In genomic region chr15:49032601-49033145, GRCh38 we compare ENCODE assay signal across 15 cellular contexts. TPM values are rescaled to one million over a fixed set of nuclear protein-coding genes. Genes with fewer than 3 reads are reported as not detected.
DNase-seq lines count a peak whose midpoint lies in the region; TF ChIP-seq lines count a peak whose summit lies in the region.
"Had no signal": no experiment of that assay in that cellular context is flagged by ENCODE, and none has a peak within 500 bp of the region (broad histone marks: within the 10 kb centered on the region; RNA-seq: fewer than 3 reads in every experiment).

No MANE protein-coding gene starts in this region.

- no peak overlapping the region for H2BK5ac ChIP-seq in mesendoderm (ENCODE audit: low read length)

- H3K9me3 Mint-ChIP-seq in activated T-helper 2 cell treated with anti-CD3 and anti-CD28 coated beads, Interferon-gamma antibody, Interleukin-2, Interleukin-4, amounts not matched to agents 10 μg/mL and 5 μg/mL and 100 μg/mL, durations not matched to agents 14 hours and 24 hours and 36 hours, result no peaks in the 10 kb centered on the region
- H3K9me3 Mint-ChIP-seq: CD4-positive, alpha-beta memory T cell; HFFc6; IgD-negative memory B cell had no signal

- no peak overlapping the region for H3K23ac ChIP-seq in mesendoderm (ENCODE audit: low read length)

- H3K4me2 ChIP-seq in parathyroid adenoma (ENCODE audit: low read length), result peak overlapping the region; percentile 22
- H3K4me2 ChIP-seq in mesendoderm (ENCODE audit: low read length), result no peak overlapping the region
- H3K4me2 ChIP-seq: A549 had no signal

- H3K36me3 ChIP-seq in HAP-1 (replicated peaks) (no peaks in the 10 kb centered on the region), parathyroid adenoma (ENCODE audit: control insufficient read depth, insufficient read depth, low read length) (no peaks in the 10 kb centered on the region), mesendoderm (ENCODE audit: control insufficient read depth, insufficient read depth, low read length) (no peaks in the 10 kb centered on the region)

- H2AFZ ChIP-seq in parathyroid adenoma, result no peak overlapping the region

- no peak overlapping the region for H3K18ac ChIP-seq in mesendoderm (ENCODE audit: low read length)

- no peak overlapping the region for H3K4me3 Mint-ChIP-seq in activated T-helper 2 cell treated with anti-CD3 and anti-CD28 coated beads, Interferon-gamma antibody, Interleukin-2, Interleukin-4, amounts not matched to agents 10 μg/mL and 5 μg/mL and 100 μg/mL, durations not matched to agents 14 hours and 24 hours and 36 hours (ENCODE audit: low read depth)
- H3K4me3 Mint-ChIP-seq: CD4-positive, alpha-beta memory T cell; HFFc6; IgD-negative memory B cell had no signal

- in situ Hi-C loops in HAP-1 (cut with MboI; ENCODE audit: low sequenced_read_pairs), result no loop called here

- no peak overlapping the region for H2BK120ac ChIP-seq in mesendoderm (ENCODE audit: low read depth, low read length)

- H3K27ac Mint-ChIP-seq in activated T-helper 2 cell treated with anti-CD3 and anti-CD28 coated beads, Interferon-gamma antibody, Interleukin-2, Interleukin-4, amounts not matched to agents 10 μg/mL and 5 μg/mL and 100 μg/mL, durations not matched to agents 14 hours and 24 hours and 36 hours, result peak overlapping the region; percentile 46
- H3K27ac Mint-ChIP-seq: HFFc6, IgD-negative memory B cell had no signal

- H3K4me1 Mint-ChIP-seq in activated T-helper 2 cell treated with anti-CD3 and anti-CD28 coated beads, Interferon-gamma antibody, Interleukin-2, Interleukin-4, amounts not matched to agents 10 μg/mL and 5 μg/mL and 100 μg/mL, durations not matched to agents 14 hours and 24 hours and 36 hours (ENCODE audit: low read depth), result peaks cover 17% of the 10 kb centered on the region

- no peak overlapping the region for H3K4ac ChIP-seq in mesendoderm (ENCODE audit: low read depth, low read length)

- peak; percentile 33 to 93 for DNase-seq in HAP-1 (ENCODE audit: low spot score in 2 of 2)
- DNase-seq in activated T-helper 2 cell treated with anti-CD3 and anti-CD28 coated beads, Interferon-gamma antibody, Interleukin-2, Interleukin-4, amounts not matched to agents 10 μg/mL and 5 μg/mL and 100 μg/mL, durations not matched to agents 14 hours and 24 hours and 36 hours (ENCODE audit: low spot score), result no peak
- DNase-seq in fibroblast of villous mesenchyme (ENCODE audit: low read depth), result peak; percentile 20
- DNase-seq in mesendoderm, result no peak
- no peak for DNase-seq in HPDE6-E6E7 (ENCODE audit: extremely low spot score)
- DNase-seq in stimulated activated CD4-positive, alpha-beta T cell treated with anti-CD3 and anti-CD28 coated beads, Interleukin-2, amount 100 ng/mL, for 48 hours, result no peak
- DNase-seq: BE2C; CD4-positive, alpha-beta memory T cell; DMS79; HCEC 1CT; HFFc6 had no signal

- no peak overlapping the region for H4K5ac ChIP-seq in mesendoderm (ENCODE audit: low read length)

- no peak overlapping the region for H2BK15ac ChIP-seq in mesendoderm (replicated peaks; ENCODE audit: low read depth)

- no CpG with 5 or more reads among the region's 5 CpGs for WGBS in mesendoderm (ENCODE audit: extremely low coverage, insufficient coverage, low lambda C conversion rate)

- H4K8ac ChIP-seq in mesendoderm (ENCODE audit: low read depth, low read length), result no peak overlapping the region

- no peak overlapping the region for H2AK5ac ChIP-seq in mesendoderm (ENCODE audit: low read length)

- H3K27me3 Mint-ChIP-seq in activated T-helper 2 cell treated with anti-CD3 and anti-CD28 coated beads, Interferon-gamma antibody, Interleukin-2, Interleukin-4, amounts not matched to agents 10 μg/mL and 5 μg/mL and 100 μg/mL, durations not matched to agents 14 hours and 24 hours and 36 hours (ENCODE audit: low read depth), result no peaks in the 10 kb centered on the region
- H3K27me3 Mint-ChIP-seq: CD4-positive, alpha-beta memory T cell; IgD-negative memory B cell had no signal

- no peaks in the 10 kb centered on the region for H3K27me3 ChIP-seq in HAP-1 (ENCODE audit: low read depth)
- no peaks in the 10 kb centered on the region for H3K27me3 ChIP-seq in parathyroid adenoma (ENCODE audit: control insufficient read depth, insufficient read depth, low read length)
- H3K27me3 ChIP-seq in mesendoderm (ENCODE audit: insufficient read depth, low read length, poor library complexity), result no peaks in the 10 kb centered on the region
- H3K27me3 ChIP-seq: BE2C had no signal

- no peak overlapping the region for H3K4me3 ChIP-seq in HAP-1
- no peak overlapping the region for H3K4me3 ChIP-seq in fibroblast of villous mesenchyme (ENCODE audit: low read depth, low read length)
- no peak overlapping the region for H3K4me3 ChIP-seq in parathyroid adenoma (ENCODE audit: low read depth, low read length)
- H3K4me3 ChIP-seq in mesendoderm (ENCODE audit: low read length), result no peak overlapping the region
- H3K4me3 ChIP-seq: A549 had no signal

- H3K9me3 ChIP-seq in HAP-1 (no peaks in the 10 kb centered on the region), parathyroid adenoma (ENCODE audit: control insufficient read depth, low read length) (no peaks in the 10 kb centered on the region)
- H3K9me3 ChIP-seq: A549, BE2C had no signal

- H3K79me2 ChIP-seq in parathyroid adenoma (peaks cover 5% of the 10 kb centered on the region), mesendoderm (ENCODE audit: control insufficient read depth, insufficient read depth, low read length) (no peaks in the 10 kb centered on the region)

- H3K36me3 Mint-ChIP-seq in activated T-helper 2 cell treated with anti-CD3 and anti-CD28 coated beads, Interferon-gamma antibody, Interleukin-2, Interleukin-4, amounts not matched to agents 10 μg/mL and 5 μg/mL and 100 μg/mL, durations not matched to agents 14 hours and 24 hours and 36 hours (ENCODE audit: low read depth), result peaks cover 51% of the 10 kb centered on the region

- H3K56ac ChIP-seq in mesendoderm (ENCODE audit: low read length), result no peak overlapping the region

- H3K4me1 ChIP-seq in HAP-1 (peaks cover 45% of the 10 kb centered on the region), parathyroid adenoma (no peaks in the 10 kb centered on the region), mesendoderm (ENCODE audit: control insufficient read depth, low read depth, low read length) (no peaks in the 10 kb centered on the region)
- H3K4me1 ChIP-seq: BE2C had no signal

- peaks cover 7% of the 10 kb centered on the region for H3K79me1 ChIP-seq in mesendoderm (ENCODE audit: low read length)

- intact Hi-C loops in activated T-helper 2 cell treated with anti-CD3 and anti-CD28 coated beads, Interferon-gamma antibody, Interleukin-2, Interleukin-4, amounts not matched to agents 10 μg/mL and 5 μg/mL and 100 μg/mL, durations not matched to agents 14 hours and 24 hours and 36 hours (cut with micrococcal nuclease), result no loop called here

- H3K9ac ChIP-seq in parathyroid adenoma (no peak overlapping the region), mesendoderm (ENCODE audit: low read length) (no peak overlapping the region)

- no peak overlapping the region for H3K27ac ChIP-seq in parathyroid adenoma
- no peak overlapping the region for H3K27ac ChIP-seq in mesendoderm (ENCODE audit: low read depth, low read length)
- H3K27ac ChIP-seq: A549, C4-2B had no signal

- TF ChIP-seq CTCF in fibroblast of villous mesenchyme (IDR thresholded peaks at IDR 0.05; ENCODE audit: insufficient read depth, low read depth, low read length) (no peak), parathyroid adenoma (IDR thresholded peaks at IDR 0.05) (no peak)

RNA-seq across cellular contexts. Expression of gene SECISBP2L, which starts 13.6 kb away (rescaled TPM):
- 33.5 and 37.0 TPM in 2 replicates for total RNA-seq in activated T-helper 2 cell treated with anti-CD3 and anti-CD28 coated beads, Interferon-gamma antibody, Interleukin-2, Interleukin-4, amounts not matched to agents 10 μg/mL and 5 μg/mL and 100 μg/mL, durations not matched to agents 14 hours and 24 hours and 36 hours
- 43.5 and 74.3 TPM in 2 replicates for total RNA-seq in fibroblast of villous mesenchyme
- polyA plus RNA-seq in mesendoderm (2013, experiment 1 of 2), result 11.6 TPM
- polyA plus RNA-seq in mesendoderm (2013, experiment 2 of 2), result 10.6 TPM

Comparison
In these comparisons a context has a peak if more than half of its experiments do, and no peak if none do; other contexts are left out.
1. DNase-seq: peak in HAP-1 (2 of 2) and fibroblast of villous mesenchyme (single experiment); none in activated T-helper 2 cell treated with anti-CD3 and anti-CD28 coated beads, Interferon-gamma antibody, Interleukin-2, Interleukin-4, amounts not matched to agents 10 μg/mL and 5 μg/mL and 100 μg/mL, durations not matched to agents 14 hours and 24 hours and 36 hours (single experiment), mesendoderm (single experiment), HPDE6-E6E7 (single experiment) and stimulated activated CD4-positive, alpha-beta T cell treated with anti-CD3 and anti-CD28 coated beads, Interleukin-2, amount 100 ng/mL, for 48 hours (0 of 2).